In genomic region chr13:97977376-97977705, GRCh38 we compare ENCODE assay signal across 8 cellular contexts. TPM values are rescaled to one million over a fixed set of nuclear protein-coding genes. Genes with fewer than 3 reads are reported as not detected.
DNase-seq lines count a peak whose midpoint lies in the region; ATAC-seq and TF ChIP-seq lines count a peak whose summit lies in the region.

No MANE protein-coding gene starts in this region.

- ATAC-seq in GM18909 (IDR thresholded peaks at IDR 0.05; ENCODE audit: poor library complexity, unreplicated experiment) = no peak
- ATAC-seq in GM21528 (IDR thresholded peaks at IDR 0.05; ENCODE audit: low FRiP score, unreplicated experiment) = no peak
- no peak for ATAC-seq in HG03095 (IDR thresholded peaks at IDR 0.05; ENCODE audit: unreplicated experiment)

- no CpG with 5 or more reads among the region's 3 CpGs for WGBS in trophoblast cell (ENCODE audit: extremely low coverage, insufficient coverage, insufficient read length)

- no peak overlapping the region for H2BK5ac ChIP-seq in trophoblast cell (ENCODE audit: low read depth, low read length, poor library complexity)

- peaks cover 31% of the 10 kb centered on the region for H3K4me1 ChIP-seq in OCI-LY7 (ENCODE audit: insufficient read depth, low read length, poor library complexity, severe bottlenecking)
- peaks cover 0 to 2% of the 10 kb centered on the region in 2 experiments for H3K4me1 ChIP-seq in trophoblast cell (ENCODE audit: control insufficient read depth in 1 of 2, insufficient read depth in 2 of 2, low read length in 2 of 2)

- H3K4me2 ChIP-seq in OCI-LY7 (ENCODE audit: low read length) = peak overlapping the region; percentile 93
- H3K4me2 ChIP-seq in trophoblast cell (ENCODE audit: low read length) = peak overlapping the region; percentile 93

- H3K9me3 ChIP-seq in OCI-LY7 (ENCODE audit: low read length) (no peaks in the 10 kb centered on the region), trophoblast cell (ENCODE audit: insufficient read depth, low read depth, low read length) (no peaks in the 10 kb centered on the region)

- peak overlapping the region; percentile 44 for H3K27ac ChIP-seq in OCI-LY7 (ENCODE audit: low read depth, low read length, poor library complexity, severe bottlenecking)
- peak overlapping the region; percentile 80 for H3K27ac ChIP-seq in epithelial cell of prostate
- peak overlapping the region; percentile 72 for H3K27ac ChIP-seq in trophoblast cell (ENCODE audit: low read depth, low read length)

- no peak overlapping the region for H4K8ac ChIP-seq in trophoblast cell (ENCODE audit: low read depth, low read length)

- no peak overlapping the region for H3K4ac ChIP-seq in trophoblast cell (ENCODE audit: low read depth, low read length)

- no peak overlapping the region for H3K14ac ChIP-seq in trophoblast cell (ENCODE audit: low read length)

- H2AFZ ChIP-seq in OCI-LY7 (ENCODE audit: low read length) = no peak overlapping the region
- H2AFZ ChIP-seq in trophoblast cell (ENCODE audit: insufficient read depth, low read length, poor library complexity) = no peak overlapping the region

- H3K27me3 ChIP-seq in trophoblast cell (ENCODE audit: insufficient read depth, low read length) = no peaks in the 10 kb centered on the region

- CTCF ChIA-PET in OCI-LY7 (lab: Charles Lee; ENCODE audit: unreplicated experiment) = no interaction called here

- no peak overlapping the region for H3K18ac ChIP-seq in trophoblast cell (ENCODE audit: low read length)

- POLR2A ChIA-PET in OCI-LY7 (lab: Charles Lee) = no interaction called here

- H3K79me2 ChIP-seq in OCI-LY7 (ENCODE audit: insufficient read depth, low read depth, low read length) (peaks cover 54% of the 10 kb centered on the region), trophoblast cell (ENCODE audit: control insufficient read depth, insufficient read depth, low read length, poor library complexity) (peaks cover 11% of the 10 kb centered on the region)

- H3K9ac ChIP-seq in trophoblast cell (ENCODE audit: low read length) = peak overlapping the region; percentile 77

- no peak for DNase-seq in OCI-LY7 (ENCODE audit: low spot score)
- DNase-seq in epithelial cell of prostate (ENCODE audit: low read depth, low spot score) = no peak
- no peak for DNase-seq in trophoblast cell
- DNase-seq in activated CD4-positive, CD25-positive, alpha-beta regulatory T cell (lab: John Stamatoyannopoulos, UW) = no peak

- peaks cover 30% of the 10 kb centered on the region for H4K20me1 ChIP-seq in OCI-LY7 (ENCODE audit: insufficient read depth, low read length)

- H3K4me3 ChIP-seq in GM08714 (ENCODE audit: low read length) (peak overlapping the region; percentile 97), OCI-LY7 (ENCODE audit: low read depth, low read length, poor library complexity, severe bottlenecking) (peak overlapping the region; percentile 87), trophoblast cell (ENCODE audit: low read depth, low read length) (peak overlapping the region; percentile 79)

- no peak overlapping the region for H3K23ac ChIP-seq in trophoblast cell (ENCODE audit: low read length)

- no peak overlapping the region for H2AK5ac ChIP-seq in trophoblast cell (ENCODE audit: low read length)

- peaks cover 14% of the 10 kb centered on the region for H3K79me1 ChIP-seq in trophoblast cell (ENCODE audit: low read length)

- no peak overlapping the region for H4K12ac ChIP-seq in trophoblast cell (ENCODE audit: low read depth, low read length)

- no peak overlapping the region for H4K91ac ChIP-seq in trophoblast cell (ENCODE audit: low read depth, low read length)

- no peaks in the 10 kb centered on the region for H3K9me2 ChIP-seq in OCI-LY7 (ENCODE audit: insufficient read depth, low read length)

- H2BK120ac ChIP-seq in trophoblast cell (ENCODE audit: insufficient read depth, low read length, poor library complexity) = no peak overlapping the region

- no peak for TF ChIP-seq CTCF in OCI-LY7 (conservative IDR thresholded peaks at IDR 0.05; ENCODE audit: low read length)

- H2BK12ac ChIP-seq in trophoblast cell (ENCODE audit: low read length) = no peak overlapping the region

- intact Hi-C loops in OCI-LY7 (cut with micrococcal nuclease; ENCODE audit: unreplicated experiment) = loop anchor here (5.0 kb wide), 1 partner anchor 120 kb away; no protein-coding TSS in a partner anchor

- no TSS peak for BruUV-seq in OCI-LY7 (replicated peaks; lab: Mats Ljungman, UMichigan)

- peaks cover 24% of the 10 kb centered on the region for H3K36me3 ChIP-seq in OCI-LY7 (ENCODE audit: insufficient read depth, low read length)
- H3K36me3 ChIP-seq in trophoblast cell (ENCODE audit: control insufficient read depth in 1 of 2, insufficient read depth in 2 of 2, low read length in 2 of 2) = peaks cover 0 to 1% of the 10 kb centered on the region in 2 experiments

RNA-seq across cellular contexts. Expression of gene IPO5, which starts 23.9 kb away (rescaled TPM):
- 68.5 and 81.8 TPM in 2 replicates for total RNA-seq in OCI-LY7 (2014; rRNA removed; shearing (Covaris generic))
- total RNA-seq in OCI-LY7 (2022) = 112 and 116 TPM in 2 replicates
- 76.3 and 78.1 TPM in 2 replicates for polyA plus RNA-seq in trophoblast cell (2013)
